ENCODE assay signal across 1 cellular context in genomic region chr17:78422872-78423588, GRCh38.
A peak's percentile ranks its signal among the peaks of the same experiment; 100 is the strongest.
TF ChIP-seq lines count a peak whose summit lies in the region.

No MANE protein-coding gene starts in this region.

TF ChIP-seq in HepG2, 621 proteins besides CTCF, POLR2A, EP300 and RAD21:
- peak; percentile 49; the same call in 1 of the 2 replicates for TF ChIP-seq CEBPB (IDR thresholded peaks at IDR 0.05; ENCODE audit: borderline replicate concordance, low read depth, low read length)
- TF ChIP-seq, protein P1, sequence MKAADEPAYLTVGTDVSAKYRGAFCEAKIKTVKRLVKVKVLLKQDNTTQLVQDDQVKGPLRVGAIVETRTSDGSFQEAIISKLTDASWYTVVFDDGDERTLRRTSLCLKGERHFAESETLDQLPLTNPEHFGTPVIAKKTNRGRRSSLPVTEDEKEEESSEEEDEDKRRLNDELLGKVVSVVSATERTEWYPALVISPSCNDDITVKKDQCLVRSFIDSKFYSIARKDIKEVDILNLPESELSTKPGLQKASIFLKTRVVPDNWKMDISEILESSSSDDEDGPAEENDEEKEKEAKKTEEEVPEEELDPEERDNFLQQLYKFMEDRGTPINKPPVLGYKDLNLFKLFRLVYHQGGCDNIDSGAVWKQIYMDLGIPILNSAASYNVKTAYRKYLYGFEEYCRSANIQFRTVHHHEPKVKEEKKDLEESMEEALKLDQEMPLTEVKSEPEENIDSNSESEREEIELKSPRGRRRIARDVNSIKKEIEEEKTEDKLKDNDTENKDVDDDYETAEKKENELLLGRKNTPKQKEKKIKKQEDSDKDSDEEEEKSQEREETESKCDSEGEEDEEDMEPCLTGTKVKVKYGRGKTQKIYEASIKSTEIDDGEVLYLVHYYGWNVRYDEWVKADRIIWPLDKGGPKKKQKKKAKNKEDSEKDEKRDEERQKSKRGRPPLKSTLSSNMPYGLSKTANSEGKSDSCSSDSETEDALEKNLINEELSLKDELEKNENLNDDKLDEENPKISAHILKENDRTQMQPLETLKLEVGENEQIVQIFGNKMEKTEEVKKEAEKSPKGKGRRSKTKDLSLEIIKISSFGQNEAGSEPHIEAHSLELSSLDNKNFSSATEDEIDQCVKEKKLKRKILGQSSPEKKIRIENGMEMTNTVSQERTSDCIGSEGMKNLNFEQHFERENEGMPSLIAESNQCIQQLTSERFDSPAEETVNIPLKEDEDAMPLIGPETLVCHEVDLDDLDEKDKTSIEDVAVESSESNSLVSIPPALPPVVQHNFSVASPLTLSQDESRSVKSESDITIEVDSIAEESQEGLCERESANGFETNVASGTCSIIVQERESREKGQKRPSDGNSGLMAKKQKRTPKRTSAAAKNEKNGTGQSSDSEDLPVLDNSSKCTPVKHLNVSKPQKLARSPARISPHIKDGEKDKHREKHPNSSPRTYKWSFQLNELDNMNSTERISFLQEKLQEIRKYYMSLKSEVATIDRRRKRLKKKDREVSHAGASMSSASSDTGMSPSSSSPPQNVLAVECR (CRISPR knock-in tag; IDR thresholded peaks at IDR 0.05; ENCODE audit: borderline replicate concordance) = peak; percentile 23; the same call in 1 of the 2 replicates
- TF ChIP-seq TBX3 (IDR thresholded peaks at IDR 0.05; ENCODE audit: borderline replicate concordance) = no peak
